In the genomic region with DNA sequence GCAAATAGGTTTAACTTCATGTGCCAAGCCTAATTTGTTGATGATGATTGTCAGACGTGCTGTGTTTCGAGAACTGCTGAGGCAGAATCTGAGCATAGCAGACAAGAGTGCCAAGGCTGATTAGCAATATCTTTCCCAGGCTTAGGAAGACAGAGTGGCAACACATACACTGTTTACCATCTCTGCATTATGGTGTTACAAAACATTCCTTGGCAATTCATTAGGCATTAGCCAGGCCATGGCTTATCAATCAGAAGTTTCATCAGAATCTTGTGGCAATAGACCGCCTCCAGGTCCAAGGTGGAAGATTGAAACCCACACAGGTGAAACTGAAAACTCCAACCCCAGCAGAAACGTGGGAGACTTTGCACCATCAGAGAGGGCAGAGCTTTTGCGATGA, we compare ENCODE assay signal across 21 cellular contexts.
DNase-seq lines count a peak whose midpoint lies in the region; ATAC-seq and TF ChIP-seq lines count a peak whose summit lies in the region.
"Had no signal": no experiment of that assay in that cellular context is flagged by ENCODE, and none has a peak within 500 bp of the region (broad histone marks: within the 10 kb centered on the region; RNA-seq: fewer than 3 reads in every experiment).

No MANE protein-coding gene starts in this region.

- H3K79me2 ChIP-seq in SK-N-SH (ENCODE audit: insufficient read depth) (no peaks in the 10 kb centered on the region), MM.1S (ENCODE audit: low read length) (no peaks in the 10 kb centered on the region)

- no peak; a peak in 1 of 4 replicates for TF ChIP-seq EP300 in SK-N-SH (IDR thresholded peaks at IDR 0.05; ENCODE audit: borderline replicate concordance in 1 of 2, low read depth in 1 of 2, low read length in 1 of 2)
- no peak for TF ChIP-seq EP300 in esophagus muscularis mucosa (IDR thresholded peaks at IDR 0.05)

- peaks cover 5% of the 10 kb centered on the region; the same call in 1 of the 2 replicates for H3K27me3 ChIP-seq in SK-N-SH (ENCODE audit: insufficient read depth)
- H3K27me3 ChIP-seq in MM.1S (replicated peaks; ENCODE audit: insufficient read depth, low read length): no peaks in the 10 kb centered on the region
- H3K27me3 ChIP-seq in esophagus muscularis mucosa: no peaks in the 10 kb centered on the region

- no peak for TF ChIP-seq POLR2A in esophagus muscularis mucosa (IDR thresholded peaks at IDR 0.05; ENCODE audit: low read depth)

- peak overlapping the region; percentile 60 for H3K27ac Mint-ChIP-seq in stimulated activated effector memory CD8-positive, alpha-beta T cell treated with anti-CD3 and anti-CD28 coated beads, Interleukin-12 subunit alpha, Interleukin-12 subunit beta, amount 100 ng/mL, for 72 hours
- H3K27ac Mint-ChIP-seq: CD4-positive, alpha-beta T cell; GM23338; HFFc6 had no signal

- no peak overlapping the region for H3K4me3 Mint-ChIP-seq in stimulated activated effector memory CD8-positive, alpha-beta T cell treated with anti-CD3 and anti-CD28 coated beads, Interleukin-12 subunit alpha, Interleukin-12 subunit beta, amount 100 ng/mL, for 72 hours
- H3K4me3 Mint-ChIP-seq: CD4-positive, alpha-beta T cell; GM23338; HFFc6 had no signal

- H3K36me3 Mint-ChIP-seq in stimulated activated effector memory CD8-positive, alpha-beta T cell treated with anti-CD3 and anti-CD28 coated beads, Interleukin-12 subunit alpha, Interleukin-12 subunit beta, amount 100 ng/mL, for 72 hours: peaks cover 59% of the 10 kb centered on the region

- TF ChIP-seq RAD21 in SK-N-SH (IDR thresholded peaks at IDR 0.05; ENCODE audit: low read length): no peak

- H3K9me2 ChIP-seq in SK-N-SH (no peaks in the 10 kb centered on the region), MM.1S (replicated peaks; ENCODE audit: insufficient read depth, low read length) (no peaks in the 10 kb centered on the region)

- CTCF ChIA-PET in SK-N-SH (lab: Yijun Ruan, JAX): interaction anchor here (1.7 kb wide), 1 partner anchor 10 kb away, joined by 4 read pairs; no protein-coding TSS in a partner anchor

- H3K4me1 ChIP-seq in SK-N-SH (ENCODE audit: control insufficient read depth in 1 of 2, insufficient read depth in 2 of 2, low read depth in 1 of 2, low read length in 1 of 2) (peaks cover 0 to 4% of the 10 kb centered on the region in 2 experiments; a peak in 1 of 4 replicates), MM.1S (ENCODE audit: low read length) (peaks cover 5% of the 10 kb centered on the region), esophagus muscularis mucosa (no peaks in the 10 kb centered on the region)
- H3K4me1 ChIP-seq: A549, Caco-2 had no signal

- WGBS in SK-N-SH (ENCODE audit: low lambda C conversion rate): 32% methylated on average over 5 of the region's 5 CpGs
- WGBS in esophagus muscularis mucosa: 88% methylated on average over 5 of the region's 5 CpGs

- no peak for DNase-seq in SK-N-SH
- DNase-seq in MM.1S: peak; percentile 31
- DNase-seq in esophagus muscularis mucosa (ENCODE audit: extremely low spot score): peak; percentile 47
- DNase-seq in stimulated activated effector memory CD8-positive, alpha-beta T cell treated with anti-CD3 and anti-CD28 coated beads, Interleukin-12 subunit alpha, Interleukin-12 subunit beta, amount 100 ng/mL, for 72 hours (ENCODE audit: low spot score in 2 of 2): no peak
- DNase-seq in stimulated activated CD4-positive, alpha-beta T cell treated with anti-CD3 and anti-CD28 coated beads, Interleukin-2, amount 100 ng/mL, for 24 hours: no peak
- no peak for DNase-seq in anterior cingulate cortex (lab: John Stamatoyannopoulos, UW)
- DNase-seq: AML-193; Caco-2; CD4-positive, alpha-beta T cell; DMS153; DMS79; GDM1; H7; HFFc6 had no signal

- no peak overlapping the region for H3K4me2 ChIP-seq in SK-N-SH
- no peak overlapping the region for H3K4me2 ChIP-seq in MM.1S (ENCODE audit: low read depth, low read length)
- H3K4me2 ChIP-seq: A549, GM23338 had no signal

- intact Hi-C loops in esophagus muscularis mucosa (cut with DNase I): no loop called here

- H3K9me3 ChIP-seq in SK-N-SH (no peaks in the 10 kb centered on the region), MM.1S (replicated peaks; ENCODE audit: insufficient read depth, low read length) (no peaks in the 10 kb centered on the region), esophagus muscularis mucosa (peaks cover 0 to 9% (median 5%) of the 10 kb centered on the region in 4 donors)

- no peak for ATAC-seq in SK-N-SH treated with all-trans-retinoic acid at 6 μM for 48 hours
- no peak for ATAC-seq in stimulated activated effector memory CD8-positive, alpha-beta T cell treated with anti-CD3 and anti-CD28 coated beads, Interleukin-12 subunit alpha, Interleukin-12 subunit beta, amount 100 ng/mL, for 72 hours
- ATAC-seq: A549, GM23338, HCT116 had no signal

- peaks cover 14% of the 10 kb centered on the region for H3K4me1 Mint-ChIP-seq in stimulated activated effector memory CD8-positive, alpha-beta T cell treated with anti-CD3 and anti-CD28 coated beads, Interleukin-12 subunit alpha, Interleukin-12 subunit beta, amount 100 ng/mL, for 72 hours

- no peaks in the 10 kb centered on the region for H4K20me1 ChIP-seq in SK-N-SH (ENCODE audit: insufficient read depth)
- no peaks in the 10 kb centered on the region for H4K20me1 ChIP-seq in MM.1S (ENCODE audit: insufficient read depth, low read length)

- H3F3A ChIP-seq in SK-N-SH (replicated peaks; ENCODE audit: insufficient read depth) (no peaks in the 10 kb centered on the region), MM.1S (ENCODE audit: insufficient read depth, low read length) (no peaks in the 10 kb centered on the region)

- H3K4me3 ChIP-seq in SK-N-SH (ENCODE audit: low read depth in 2 of 2, low read length in 1 of 2): no peak overlapping the region
- no peak overlapping the region for H3K4me3 ChIP-seq in MM.1S (ENCODE audit: low read length)
- H3K4me3 ChIP-seq in esophagus muscularis mucosa: no peak overlapping the region
- H3K4me3 ChIP-seq: A549, GM23338 had no signal

- POLR2A ChIA-PET in SK-N-SH (lab: Yijun Ruan, JAX): no interaction called here

- H3K9ac ChIP-seq in SK-N-SH (no peak overlapping the region), MM.1S (ENCODE audit: low read length) (no peak overlapping the region)

- H3K27ac ChIP-seq in SK-N-SH (ENCODE audit: low read depth in 2 of 2, low read length in 1 of 2) (no peak overlapping the region), MM.1S (ENCODE audit: low read length) (no peak overlapping the region), esophagus muscularis mucosa (replicated peaks in 1 of 4) (no peak overlapping the region)
- H3K27ac ChIP-seq: 22Rv1, A549, C4-2B, HL-60 had no signal

- TF ChIP-seq CTCF in SK-N-SH (IDR thresholded peaks at IDR 0.05) (no peak), MM.1S (IDR thresholded peaks at IDR 0.05; ENCODE audit: low read length) (no peak), esophagus muscularis mucosa (IDR thresholded peaks at IDR 0.05) (no peak)

- H3K36me3 ChIP-seq in SK-N-SH (replicated peaks in 1 of 2; ENCODE audit: control insufficient read depth in 1 of 2, insufficient read depth in 2 of 2, low read length in 1 of 2) (no peaks in the 10 kb centered on the region), MM.1S (replicated peaks; ENCODE audit: insufficient read depth, low read length) (no peaks in the 10 kb centered on the region), esophagus muscularis mucosa (no peaks in the 10 kb centered on the region)

- no peaks in the 10 kb centered on the region for H3K9me3 Mint-ChIP-seq in stimulated activated effector memory CD8-positive, alpha-beta T cell treated with anti-CD3 and anti-CD28 coated beads, Interleukin-12 subunit alpha, Interleukin-12 subunit beta, amount 100 ng/mL, for 72 hours

- H2AFZ ChIP-seq in SK-N-SH (ENCODE audit: low read depth) (no peak overlapping the region), MM.1S (ENCODE audit: low read length) (no peak overlapping the region)
- H2AFZ ChIP-seq: GM23338 had no signal

TF ChIP-seq in SK-N-SH, 30 proteins besides CTCF, POLR2A, EP300 and RAD21:
- no peak for TF ChIP-seq MXI1 (IDR thresholded peaks at IDR 0.05; ENCODE audit: low read depth, low read length)
- TF ChIP-seq GATA2 (CRISPR knock-in tag; IDR thresholded peaks at IDR 0.05): 0 out of 2 replicates have a peak, but pooled peaks have one; percentile 4

TF ChIP-seq in SK-N-SH treated with all-trans-retinoic acid at 6 μM for 48 hours, 23 proteins besides CTCF, POLR2A, EP300 and RAD21:
- TF ChIP-seq, protein P1, sequence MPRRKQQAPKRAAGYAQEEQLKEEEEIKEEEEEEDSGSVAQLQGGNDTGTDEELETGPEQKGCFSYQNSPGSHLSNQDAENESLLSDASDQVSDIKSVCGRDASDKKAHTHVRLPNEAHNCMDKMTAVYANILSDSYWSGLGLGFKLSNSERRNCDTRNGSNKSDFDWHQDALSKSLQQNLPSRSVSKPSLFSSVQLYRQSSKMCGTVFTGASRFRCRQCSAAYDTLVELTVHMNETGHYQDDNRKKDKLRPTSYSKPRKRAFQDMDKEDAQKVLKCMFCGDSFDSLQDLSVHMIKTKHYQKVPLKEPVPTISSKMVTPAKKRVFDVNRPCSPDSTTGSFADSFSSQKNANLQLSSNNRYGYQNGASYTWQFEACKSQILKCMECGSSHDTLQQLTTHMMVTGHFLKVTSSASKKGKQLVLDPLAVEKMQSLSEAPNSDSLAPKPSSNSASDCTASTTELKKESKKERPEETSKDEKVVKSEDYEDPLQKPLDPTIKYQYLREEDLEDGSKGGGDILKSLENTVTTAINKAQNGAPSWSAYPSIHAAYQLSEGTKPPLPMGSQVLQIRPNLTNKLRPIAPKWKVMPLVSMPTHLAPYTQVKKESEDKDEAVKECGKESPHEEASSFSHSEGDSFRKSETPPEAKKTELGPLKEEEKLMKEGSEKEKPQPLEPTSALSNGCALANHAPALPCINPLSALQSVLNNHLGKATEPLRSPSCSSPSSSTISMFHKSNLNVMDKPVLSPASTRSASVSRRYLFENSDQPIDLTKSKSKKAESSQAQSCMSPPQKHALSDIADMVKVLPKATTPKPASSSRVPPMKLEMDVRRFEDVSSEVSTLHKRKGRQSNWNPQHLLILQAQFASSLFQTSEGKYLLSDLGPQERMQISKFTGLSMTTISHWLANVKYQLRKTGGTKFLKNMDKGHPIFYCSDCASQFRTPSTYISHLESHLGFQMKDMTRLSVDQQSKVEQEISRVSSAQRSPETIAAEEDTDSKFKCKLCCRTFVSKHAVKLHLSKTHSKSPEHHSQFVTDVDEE (CRISPR knock-in tag; IDR thresholded peaks at IDR 0.05): no peak

Comparison
In these comparisons a context has a peak if more than half of its experiments do, and no peak if none do; other contexts are left out.
1. DNase-seq: peak in MM.1S (single experiment) and esophagus muscularis mucosa (single experiment); none in SK-N-SH (single experiment), stimulated activated effector memory CD8-positive, alpha-beta T cell treated with anti-CD3 and anti-CD28 coated beads, Interleukin-12 subunit alpha, Interleukin-12 subunit beta, amount 100 ng/mL, for 72 hours (0 of 2), stimulated activated CD4-positive, alpha-beta T cell treated with anti-CD3 and anti-CD28 coated beads, Interleukin-2, amount 100 ng/mL, for 24 hours (0 of 2) and anterior cingulate cortex (0 of 58).